Comparison of ENCODE assay signal across 9 cellular contexts in the genomic region with DNA sequence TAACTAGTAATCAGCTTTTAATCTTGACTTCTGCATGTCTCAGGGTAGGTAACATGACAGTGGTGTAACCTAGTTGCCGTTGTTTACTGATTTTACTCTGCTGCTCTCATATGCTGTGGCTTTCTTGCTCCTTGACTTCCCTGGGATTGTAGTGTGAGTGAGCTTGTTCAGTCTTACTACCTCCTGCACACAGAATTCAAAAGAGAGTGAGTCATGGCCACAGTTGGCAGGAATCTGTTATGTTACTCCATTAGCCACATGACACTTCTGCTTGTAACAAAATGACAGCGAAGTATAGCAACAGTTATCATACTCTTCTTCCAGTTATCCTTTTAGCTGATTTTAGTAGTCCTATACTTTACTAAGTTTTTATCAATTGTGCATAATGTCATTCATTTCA. TPM values are rescaled to one million over a fixed set of nuclear protein-coding genes. Genes with fewer than 3 reads are reported as not detected.
DNase-seq lines count a peak whose midpoint lies in the region; ATAC-seq and TF ChIP-seq lines count a peak whose summit lies in the region.
"Had no signal": no experiment of that assay in that cellular context is flagged by ENCODE, and none has a peak within 500 bp of the region (broad histone marks: within the 10 kb centered on the region; RNA-seq: fewer than 3 reads in every experiment).

No MANE protein-coding gene starts in this region.

- CTCF ChIA-PET in activated naive CD4-positive, alpha-beta T cell treated with anti-CD3 and anti-CD28 coated beads for 36 hours (lab: Charles Lee), result interaction anchor here (0.8 kb wide), 1 partner anchor 11 kb away, joined by 3 read pairs; no protein-coding TSS in a partner anchor

- peaks cover 12% of the 10 kb centered on the region for H3K36me3 Mint-ChIP-seq in activated naive CD4-positive, alpha-beta T cell treated with anti-CD3 and anti-CD28 coated beads for 36 hours (ENCODE audit: low read depth)
- H3K36me3 Mint-ChIP-seq in activated T-helper 17 cell treated with anti-CD3 and anti-CD28 coated beads, Interleukin-2, amount 50 U/mL, for 72 hours (ENCODE audit: low read depth), result peaks cover 53% of the 10 kb centered on the region

- no peak overlapping the region for H3K4me2 ChIP-seq in hepatocyte

- peaks cover 80% of the 10 kb centered on the region for H3K4me1 Mint-ChIP-seq in activated naive CD4-positive, alpha-beta T cell treated with anti-CD3 and anti-CD28 coated beads for 36 hours (ENCODE audit: low read depth)
- peaks cover 51% of the 10 kb centered on the region for H3K4me1 Mint-ChIP-seq in activated T-helper 17 cell treated with anti-CD3 and anti-CD28 coated beads, Interleukin-2, amount 50 U/mL, for 72 hours

- peak overlapping the region; percentile 40 for H3K27ac Mint-ChIP-seq in activated naive CD4-positive, alpha-beta T cell treated with anti-CD3 and anti-CD28 coated beads for 36 hours
- peak overlapping the region; percentile 44 for H3K27ac Mint-ChIP-seq in activated T-helper 17 cell treated with anti-CD3 and anti-CD28 coated beads, Interleukin-2, amount 50 U/mL, for 72 hours

- H3K4me3 ChIP-seq in hepatocyte, result no peak overlapping the region
- H3K4me3 ChIP-seq in thyroid gland (replicated peaks in 1 of 3), result no peak overlapping the region
- no peak overlapping the region for H3K4me3 ChIP-seq in effector memory CD4-positive, alpha-beta T cell (ENCODE audit: insufficient read depth, low read depth, low read length, poor library complexity, severe bottlenecking)

- H3K9me2 ChIP-seq in hepatocyte (replicated peaks; ENCODE audit: insufficient read depth), result no peaks in the 10 kb centered on the region

- H3K4me1 ChIP-seq in hepatocyte (ENCODE audit: insufficient read depth), result no peaks in the 10 kb centered on the region
- peaks cover 37 to 61% of the 10 kb centered on the region in 2 donors for H3K4me1 ChIP-seq in thyroid gland
- H3K4me1 ChIP-seq in effector memory CD4-positive, alpha-beta T cell (ENCODE audit: control insufficient read depth, insufficient read depth, low read length, poor library complexity, severe bottlenecking), result peaks cover 20% of the 10 kb centered on the region

- H3K36me3 ChIP-seq in hepatocyte (replicated peaks; ENCODE audit: insufficient read depth, low read depth) (no peaks in the 10 kb centered on the region), thyroid gland (no peaks in the 10 kb centered on the region)
- H3K36me3 ChIP-seq in effector memory CD4-positive, alpha-beta T cell (ENCODE audit: control insufficient read depth, insufficient read depth, low read length), result no peaks in the 10 kb centered on the region

- DNase-seq in activated naive CD4-positive, alpha-beta T cell treated with anti-CD3 and anti-CD28 coated beads for 36 hours, result peak; percentile 66
- no peak for DNase-seq in activated naive CD4-positive, alpha-beta T cell (lab: John Stamatoyannopoulos, UW)
- DNase-seq in hepatocyte (ENCODE audit: low spot score) (peak; percentile 47), thyroid gland (peak; percentile 35 to 43), activated gamma-delta T cell treated with Interleukin-2 at 50 U/mL for 16 hours (no peak)
- DNase-seq in effector memory CD4-positive, alpha-beta T cell, result no peak

- no peak overlapping the region for H2AFZ ChIP-seq in hepatocyte

- intact Hi-C loops in activated naive CD4-positive, alpha-beta T cell treated with anti-CD3 and anti-CD28 coated beads for 36 hours (cut with micrococcal nuclease), result loop anchor here (1.0 kb wide), 1 partner anchor 79 kb away; no protein-coding TSS in a partner anchor
- intact Hi-C loops in thyroid gland (cut with DNase I), result no loop called here

- H3K27ac ChIP-seq in hepatocyte, result peak overlapping the region; percentile 24
- peak overlapping the region in 1 of 3 donors; percentile 7 for H3K27ac ChIP-seq in thyroid gland
- H3K27ac ChIP-seq in effector memory CD4-positive, alpha-beta T cell (ENCODE audit: insufficient read depth, low read length, poor library complexity, severe bottlenecking), result no peak overlapping the region
- H3K27ac ChIP-seq: VCaP had no signal

- peaks cover 98% of the 10 kb centered on the region for H4K20me1 ChIP-seq in hepatocyte (ENCODE audit: insufficient read depth, poor library complexity, severe bottlenecking)

- peak; percentile 90 for ATAC-seq in activated T-helper 17 cell treated with anti-CD3 and anti-CD28 coated beads, Interleukin-2, amount 50 U/mL, for 72 hours (replicated peaks)
- no peak for ATAC-seq in GM21529 (IDR thresholded peaks at IDR 0.05; ENCODE audit: unreplicated experiment)

- TF ChIP-seq CTCF in hepatocyte (IDR thresholded peaks at IDR 0.05; ENCODE audit: poor library complexity), result no peak
- TF ChIP-seq CTCF in thyroid gland (IDR thresholded peaks at IDR 0.05), result no peak

- H3K4me3 Mint-ChIP-seq in activated naive CD4-positive, alpha-beta T cell treated with anti-CD3 and anti-CD28 coated beads for 36 hours, result no peak overlapping the region
- no peak overlapping the region for H3K4me3 Mint-ChIP-seq in activated T-helper 17 cell treated with anti-CD3 and anti-CD28 coated beads, Interleukin-2, amount 50 U/mL, for 72 hours

- H3K9me3 ChIP-seq in hepatocyte (ENCODE audit: low read depth) (no peaks in the 10 kb centered on the region), thyroid gland (no peaks in the 10 kb centered on the region)
- H3K9me3 ChIP-seq in effector memory CD4-positive, alpha-beta T cell (ENCODE audit: control insufficient read depth, low read length), result no peaks in the 10 kb centered on the region

- 91% methylated on average over 2 of the region's 2 CpGs for whole genome bisulfite sequencing in hepatocyte (ENCODE audit: low lambda C conversion rate, missing lambda C conversion rate)
- 63 to 81% methylated on average over 2 of the region's 2 CpGs for WGBS in thyroid gland, 2 donors

- H3K27me3 ChIP-seq in hepatocyte, result no peaks in the 10 kb centered on the region
- no peaks in the 10 kb centered on the region for H3K27me3 ChIP-seq in thyroid gland
- no peaks in the 10 kb centered on the region for H3K27me3 ChIP-seq in effector memory CD4-positive, alpha-beta T cell (replicated peaks; ENCODE audit: control insufficient read depth, insufficient read depth, low read length, poor library complexity, severe bottlenecking)

- no peaks in the 10 kb centered on the region for H3K27me3 Mint-ChIP-seq in activated naive CD4-positive, alpha-beta T cell treated with anti-CD3 and anti-CD28 coated beads for 36 hours (ENCODE audit: low read depth)
- H3K27me3 Mint-ChIP-seq in activated T-helper 17 cell treated with anti-CD3 and anti-CD28 coated beads, Interleukin-2, amount 50 U/mL, for 72 hours, result no peaks in the 10 kb centered on the region

- TF ChIP-seq POLR2A in thyroid gland (IDR thresholded peaks at IDR 0.05), result no peak

- H3K9me3 Mint-ChIP-seq in activated naive CD4-positive, alpha-beta T cell treated with anti-CD3 and anti-CD28 coated beads for 36 hours, result no peaks in the 10 kb centered on the region
- no peaks in the 10 kb centered on the region for H3K9me3 Mint-ChIP-seq in activated T-helper 17 cell treated with anti-CD3 and anti-CD28 coated beads, Interleukin-2, amount 50 U/mL, for 72 hours

- H3K79me2 ChIP-seq in hepatocyte, result peaks cover 97% of the 10 kb centered on the region

RNA-seq across cellular contexts. Expression of gene TNRC6A, which starts 18.8 kb away (rescaled TPM):
- 10 to 100 TPM; 37.2 to 39.0 TPM for total RNA-seq in activated naive CD4-positive, alpha-beta T cell treated with anti-CD3 and anti-CD28 coated beads for 36 hours
- 10 to 100 TPM; 40.5 to 47.8 TPM for total RNA-seq in activated T-helper 17 cell treated with anti-CD3 and anti-CD28 coated beads, Interleukin-2, amount 50 U/mL, for 72 hours
- total RNA-seq in hepatocyte, result 19.3 and 52.8 TPM in 2 replicates
- polyA plus RNA-seq in hepatocyte, result 17.1 and 25.2 TPM in 2 replicates
- total RNA-seq in thyroid gland, result 10 to 100 TPM; 45.8 to 70.7 (median 57.4) TPM

Comparison
In these comparisons a context has a peak if more than half of its experiments do, and no peak if none do; other contexts are left out.
1. DNase-seq: peak in activated naive CD4-positive, alpha-beta T cell treated with anti-CD3 and anti-CD28 coated beads for 36 hours (single experiment), hepatocyte (single experiment) and thyroid gland (2 of 2); none in activated naive CD4-positive, alpha-beta T cell (0 of 4), effector memory CD4-positive, alpha-beta T cell (0 of 3) and activated gamma-delta T cell treated with Interleukin-2 at 50 U/mL for 16 hours (single experiment).